8 cellular contexts compared by ENCODE assay signal in the genomic region with DNA sequence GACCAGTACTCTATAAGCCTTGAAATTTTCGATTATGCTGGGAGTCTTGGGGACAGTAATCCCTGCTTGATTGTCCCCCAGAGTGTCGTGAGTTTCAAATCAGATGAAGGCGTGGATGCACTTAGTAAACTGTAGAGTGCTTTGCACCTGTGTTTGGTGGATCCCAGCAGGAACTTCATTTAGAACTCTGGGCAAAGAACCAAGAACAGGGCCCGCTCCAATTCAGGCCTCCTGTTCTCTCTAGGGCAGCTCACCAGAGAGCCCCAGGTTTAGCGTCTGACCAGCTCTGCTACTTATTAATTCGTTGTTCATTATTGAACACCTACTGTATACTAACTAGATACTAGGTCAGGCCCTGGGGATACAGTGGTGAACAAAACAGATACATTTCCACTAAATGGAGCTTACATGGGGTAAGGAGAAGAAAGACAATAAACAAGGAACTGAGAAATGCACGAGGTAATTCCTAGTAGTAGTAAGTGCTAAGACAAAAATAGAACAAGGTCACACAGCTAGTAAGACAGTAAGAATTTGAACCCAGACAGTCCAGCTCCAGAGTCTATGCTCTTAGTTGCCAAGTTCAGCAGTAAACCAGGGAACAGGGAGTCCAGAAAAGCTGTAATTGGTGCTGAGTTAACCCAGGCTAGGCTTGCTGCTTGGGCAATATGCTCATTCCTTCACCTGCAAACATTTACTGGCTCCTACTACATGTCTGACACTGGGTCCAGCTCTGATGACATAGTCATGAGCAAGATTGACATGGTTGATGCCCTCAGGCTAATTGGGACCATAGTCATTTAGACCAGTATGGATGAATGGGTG. TPM values are rescaled to one million over a fixed set of nuclear protein-coding genes. Genes with fewer than 3 reads are reported as not detected.
DNase-seq lines count a peak whose midpoint lies in the region; FAIRE-seq and TF ChIP-seq lines count a peak whose summit lies in the region.
"Had no signal": no experiment of that assay in that cellular context is flagged by ENCODE, and none has a peak within 500 bp of the region (broad histone marks: within the 10 kb centered on the region; RNA-seq: fewer than 3 reads in every experiment).

No MANE protein-coding gene starts in this region.

- H3K9me1 ChIP-seq in endothelial cell of umbilical vein (replicated peaks; ENCODE audit: control insufficient read depth, extremely low read depth, insufficient read depth, low read length): no peaks in the 10 kb centered on the region

- no peaks in the 10 kb centered on the region for H3K9me2 ChIP-seq in OCI-LY7 (ENCODE audit: insufficient read depth, low read length)

- peak overlapping the region; percentile 35 for H3K4me2 ChIP-seq in OCI-LY7 (ENCODE audit: low read length)
- no peak overlapping the region for H3K4me2 ChIP-seq in endothelial cell of umbilical vein (ENCODE audit: insufficient read depth, low read length)

- H3K27ac ChIP-seq in OCI-LY7 (ENCODE audit: low read depth, low read length, poor library complexity, severe bottlenecking) (no peak overlapping the region), endothelial cell of umbilical vein (ENCODE audit: insufficient read depth, low read depth, low read length) (no peak overlapping the region), rectal smooth muscle tissue (ENCODE audit: low read depth, low read length) (peak overlapping the region; percentile 40), Peyer's patch (peak overlapping the region in 1 of 4 donors; percentile 88)

- in situ Hi-C loops in G401 (cut with HindIII; ENCODE audit: low sequenced_read_pairs): no loop called here

- H3K4me3 ChIP-seq in OCI-LY7 (ENCODE audit: low read depth, low read length, poor library complexity, severe bottlenecking) (no peak overlapping the region), endothelial cell of umbilical vein (replicated peaks in 1 of 3; ENCODE audit: insufficient read depth in 1 of 3, low read depth in 1 of 3, low read length in 3 of 3) (no peak overlapping the region), rectal smooth muscle tissue (ENCODE audit: low read length) (no peak overlapping the region), Peyer's patch (no peak overlapping the region)

- peaks cover 23% of the 10 kb centered on the region for H3K4me1 ChIP-seq in OCI-LY7 (ENCODE audit: insufficient read depth, low read length, poor library complexity, severe bottlenecking)
- H3K4me1 ChIP-seq in endothelial cell of umbilical vein (ENCODE audit: control insufficient read depth, extremely low read depth, insufficient read depth, low read length): peaks cover 8% of the 10 kb centered on the region
- H3K4me1 ChIP-seq in rectal smooth muscle tissue (ENCODE audit: control insufficient read depth, insufficient read depth, low read length): peaks cover 21% of the 10 kb centered on the region
- peaks cover 0 to 26% (median 8%) of the 10 kb centered on the region in 4 donors for H3K4me1 ChIP-seq in Peyer's patch

- H3K27me3 ChIP-seq in endothelial cell of umbilical vein (ENCODE audit: control insufficient read depth in 2 of 2, insufficient read depth in 2 of 2, low read length in 2 of 2): no peaks in the 10 kb centered on the region
- H3K27me3 ChIP-seq in rectal smooth muscle tissue (ENCODE audit: control insufficient read depth, insufficient read depth, low read length): no peaks in the 10 kb centered on the region
- no peaks in the 10 kb centered on the region for H3K27me3 ChIP-seq in Peyer's patch

- TF ChIP-seq POLR2A in endothelial cell of umbilical vein (IDR thresholded peaks at IDR 0.05; ENCODE audit: low read depth, low read length): no peak
- TF ChIP-seq POLR2A in Peyer's patch (IDR thresholded peaks at IDR 0.05): no peak

- BruUV-seq in OCI-LY7 (replicated peaks; lab: Mats Ljungman, UMichigan): no TSS peak
- BruUV-seq in endothelial cell of umbilical vein (replicated peaks; lab: Mats Ljungman, UMichigan): TSS peak; percentile 16

- H3K79me2 ChIP-seq in OCI-LY7 (ENCODE audit: insufficient read depth, low read depth, low read length) (no peaks in the 10 kb centered on the region), endothelial cell of umbilical vein (ENCODE audit: control insufficient read depth, insufficient read depth, low read length) (no peaks in the 10 kb centered on the region)

- H3K9me3 ChIP-seq in OCI-LY7 (ENCODE audit: low read length) (no peaks in the 10 kb centered on the region), endothelial cell of umbilical vein (replicated peaks; ENCODE audit: control insufficient read depth, insufficient read depth, low read length) (no peaks in the 10 kb centered on the region), Peyer's patch (no peaks in the 10 kb centered on the region)

- no peaks in the 10 kb centered on the region for H3K36me3 ChIP-seq in OCI-LY7 (ENCODE audit: insufficient read depth, low read length)
- H3K36me3 ChIP-seq in endothelial cell of umbilical vein (ENCODE audit: control insufficient read depth in 2 of 2, extremely low read depth in 1 of 2, insufficient read depth in 2 of 2, low read length in 2 of 2): no peaks in the 10 kb centered on the region
- H3K36me3 ChIP-seq in rectal smooth muscle tissue (ENCODE audit: control insufficient read depth, insufficient read depth, low read length): peaks cover 7% of the 10 kb centered on the region
- no peaks in the 10 kb centered on the region for H3K36me3 ChIP-seq in Peyer's patch

- dilution Hi-C loops in endothelial cell of umbilical vein (cut with MboI; ENCODE audit: extremely low pct_ligation_motif_present, low sequenced_read_pairs): no loop called here

- CTCF ChIA-PET in OCI-LY7 (lab: Charles Lee; ENCODE audit: unreplicated experiment) (no interaction called here), endothelial cell of umbilical vein (lab: Charles Lee) (interaction anchor here (0.8 to 1.0 kb wide), 2 partner anchors 17 to 128 kb away, joined by 3 read pairs; no protein-coding TSS in a partner anchor), GM10248 (lab: Yijun Ruan, JAX) (interaction anchor here (1.4 to 2.5 kb wide), 7 partner anchors 9 to 53 kb away, joined by 3 to 7 read pairs (median 5); no protein-coding TSS in a partner anchor)

- POLR2A ChIA-PET in OCI-LY7 (lab: Charles Lee) (interaction anchor here (0.6 to 1.8 kb wide), 9 partner anchors 10 to 317 kb away, joined by 3 to 7 read pairs (median 4); a partner anchor contains a TSS), endothelial cell of umbilical vein (lab: Charles Lee) (interaction anchor here (1.2 kb wide), 1 partner anchor 51 kb away, joined by 4 read pairs; a partner anchor contains a TSS), GM10248 (lab: Yijun Ruan, JAX) (no interaction called here)

- no peak for FAIRE-seq in endothelial cell of umbilical vein (lab: Jason Lieb, UNC)

- intact Hi-C loops in OCI-LY7 (cut with micrococcal nuclease; ENCODE audit: unreplicated experiment): no loop called here
- intact Hi-C loops in endothelial cell of umbilical vein (cut with micrococcal nuclease): loop anchor here (5.0 kb wide), 1 partner anchor 52 kb away; a partner anchor contains a TSS

- H4K20me1 ChIP-seq in OCI-LY7 (ENCODE audit: insufficient read depth, low read length): no peaks in the 10 kb centered on the region
- H4K20me1 ChIP-seq in endothelial cell of umbilical vein (replicated peaks; ENCODE audit: control insufficient read depth, extremely low read depth, insufficient read depth, low read length): no peaks in the 10 kb centered on the region

- H2AFZ ChIP-seq in OCI-LY7 (ENCODE audit: low read length) (0 out of 2 replicates have a peak overlapping the region, but pooled peaks have one; percentile 1), endothelial cell of umbilical vein (ENCODE audit: low read depth, low read length) (no peak overlapping the region)

- H3K9ac ChIP-seq in endothelial cell of umbilical vein (replicated peaks; ENCODE audit: extremely low read depth, insufficient read depth, low read length) (no peak overlapping the region), rectal smooth muscle tissue (ENCODE audit: low read length) (no peak overlapping the region)

- TF ChIP-seq CTCF in OCI-LY7 (conservative IDR thresholded peaks at IDR 0.05; ENCODE audit: low read length): no peak
- no peak for TF ChIP-seq CTCF in endothelial cell of umbilical vein (IDR thresholded peaks at IDR 0.05; ENCODE audit: extremely low read depth in 1 of 2, insufficient read depth in 1 of 2, low read depth in 1 of 2, low read length in 2 of 2)
- TF ChIP-seq CTCF in GM10248 (IDR thresholded peaks at IDR 0.05; ENCODE audit: control extremely low read depth, extremely low read depth, low read depth, missing control alignments): no peak
- TF ChIP-seq CTCF in Peyer's patch (IDR thresholded peaks at IDR 0.05): no peak

- DNase-seq in G401 (ENCODE audit: low spot score) (peak; percentile 63), OCI-LY7 (ENCODE audit: low spot score) (no peak), endothelial cell of umbilical vein (ENCODE audit: low read depth, low spot score) (no peak), GM10248 (ENCODE audit: extremely low spot score) (no peak), Peyer's patch (no peak), COLO829 (ENCODE audit: low spot score) (no peak)
- DNase-seq: NCI-H1436 treated with DMSO at 0.1 percent for 48 hours had no signal

RNA-seq across cellular contexts. Expression of a gene that starts 1.7 kb away (rescaled TPM):
- not detected in 2 replicates for total RNA-seq in G401 (2014; rRNA removed; shearing (Covaris generic))
- total RNA-seq in OCI-LY7 (2014; rRNA removed; shearing (Covaris generic)): not detected in 2 replicates
- total RNA-seq in OCI-LY7 (2022) (not detected in 2 replicates), endothelial cell of umbilical vein (8.9 and 26.3 TPM in 2 replicates), Peyer's patch (1 to 10 TPM in 3 of 4 donors, not detected in 1; 1.4 to 6.2 (median 2.0) TPM)
- 25.7 and 26.2 TPM in 2 replicates for polyA plus RNA-seq in endothelial cell of umbilical vein
- 17.3 and 20.1 TPM in 2 replicates for polyA plus RNA-seq in endothelial cell of umbilical vein (2011; cell fraction: cytosol; rRNA removed)
- 5.9 and 7.3 TPM in 2 replicates for polyA plus RNA-seq in endothelial cell of umbilical vein (2011; cell fraction: nucleus; rRNA removed)
- 15.1 and 20.5 TPM in 2 replicates for polyA plus RNA-seq in endothelial cell of umbilical vein (2012)
- polyA minus RNA-seq in endothelial cell of umbilical vein: 10.2 and 10.5 TPM in 2 replicates
- polyA minus RNA-seq in endothelial cell of umbilical vein (2011; cell fraction: cytosol; rRNA and poly(A)+ RNA removed): not detected
- polyA minus RNA-seq in endothelial cell of umbilical vein (2011; cell fraction: nucleus; rRNA and poly(A)+ RNA removed): 2.4 and 4.0 TPM in 2 replicates

RNA-seq across cellular contexts. Expression of a gene that starts 29.1 kb away (rescaled TPM):
- not detected in 2 replicates for total RNA-seq in G401 (2014; rRNA removed; shearing (Covaris generic))
- 0.13 and 0.69 TPM in 2 replicates for total RNA-seq in OCI-LY7 (2014; rRNA removed; shearing (Covaris generic))
- total RNA-seq in OCI-LY7 (2022) (0.27 and 0.55 TPM in 2 replicates), endothelial cell of umbilical vein (not detected in 2 replicates), Peyer's patch (1 to 10 TPM in 2 of 4 donors, under 1 TPM in 1, not detected in 1; 0.88 to 7.4 (median 1.7) TPM)
- polyA plus RNA-seq in endothelial cell of umbilical vein: not detected in 2 replicates
- not detected in 2 replicates for polyA plus RNA-seq in endothelial cell of umbilical vein (2011; cell fraction: cytosol; rRNA removed)
- not detected in 2 replicates for polyA plus RNA-seq in endothelial cell of umbilical vein (2011; cell fraction: nucleus; rRNA removed)
- polyA plus RNA-seq in endothelial cell of umbilical vein (2012): not detected in 2 replicates
- not detected in 2 replicates for polyA minus RNA-seq in endothelial cell of umbilical vein
- not detected for polyA minus RNA-seq in endothelial cell of umbilical vein (2011; cell fraction: cytosol; rRNA and poly(A)+ RNA removed)
- polyA minus RNA-seq in endothelial cell of umbilical vein (2011; cell fraction: nucleus; rRNA and poly(A)+ RNA removed): not detected in 2 replicates

RNA-seq across cellular contexts. Expression of a gene that starts 51.0 kb away (rescaled TPM):
- total RNA-seq in G401 (2014; rRNA removed; shearing (Covaris generic)): 12.2 and 17.1 TPM in 2 replicates
- total RNA-seq in OCI-LY7 (2014; rRNA removed; shearing (Covaris generic)): 72.4 and 102 TPM in 2 replicates
- total RNA-seq in OCI-LY7 (2022): 70.8 and 81.1 TPM in 2 replicates
- 40.5 and 41.2 TPM in 2 replicates for total RNA-seq in endothelial cell of umbilical vein
- 24.7 and 29.1 TPM in 2 replicates for polyA plus RNA-seq in endothelial cell of umbilical vein
- 20.4 and 21.5 TPM in 2 replicates for polyA plus RNA-seq in endothelial cell of umbilical vein (2011; cell fraction: cytosol; rRNA removed)
- 94.4 and 107 TPM in 2 replicates for polyA plus RNA-seq in endothelial cell of umbilical vein (2011; cell fraction: nucleus; rRNA removed)
- 23.4 and 25.1 TPM in 2 replicates for polyA plus RNA-seq in endothelial cell of umbilical vein (2012)
- 27.7 and 37.1 TPM in 2 replicates for polyA minus RNA-seq in endothelial cell of umbilical vein
- 23.9 TPM for polyA minus RNA-seq in endothelial cell of umbilical vein (2011; cell fraction: cytosol; rRNA and poly(A)+ RNA removed)
- 41.4 and 60.4 TPM in 2 replicates for polyA minus RNA-seq in endothelial cell of umbilical vein (2011; cell fraction: nucleus; rRNA and poly(A)+ RNA removed)
- 100 to 1,000 TPM in 1 of 4 donors, 10 to 100 TPM in 3; 22.1 to 212 (median 50.0) TPM for total RNA-seq in Peyer's patch
